Comparison of ENCODE assay signal across 22 cellular contexts in genomic region chr5:176820937-176821336, GRCh38. TPM values are rescaled to one million over a fixed set of nuclear protein-coding genes. Genes with fewer than 3 reads are reported as not detected.
"Had no signal": no experiment of that assay in that cellular context is flagged by ENCODE, and none has a peak within 500 bp of the region (broad histone marks: within the 10 kb centered on the region; RNA-seq: fewer than 3 reads in every experiment).

No MANE protein-coding gene starts in this region.

- H3K9me3 ChIP-seq: colonic mucosa, prostate gland, right atrium auricular region, tibial artery had no signal

- ATAC-seq: activated T-cell treated with anti-CD3 and anti-CD28 coated beads, Interleukin-2, amount 50 U/mL, for 4 hours; left lobe of liver had no signal

- FAIRE-seq: endometrium, frontal cortex, keratinocyte, urothelium cell line had no signal

- H3K4me3 ChIP-seq: colonic mucosa, prostate gland, right atrium auricular region, tibial artery had no signal

- H3K27ac ChIP-seq: colonic mucosa, prostate gland, right atrium auricular region, tibial artery, VCaP had no signal

- H3K27ac Mint-ChIP-seq: activated naive CD4-positive, alpha-beta T cell treated with anti-CD3 and anti-CD28 coated beads for 36 hours; brain; nephron progenitor cell had no signal

- H3K9me3 Mint-ChIP-seq: activated naive CD4-positive, alpha-beta T cell treated with anti-CD3 and anti-CD28 coated beads for 36 hours; activated T-cell treated with anti-CD3 and anti-CD28 coated beads, Interleukin-2, amount 50 U/mL, for 4 hours; central memory CD8-positive, alpha-beta T cell; nephron progenitor cell had no signal

- H3K4me1 ChIP-seq: colonic mucosa, prostate gland had no signal

- H3K4me3 Mint-ChIP-seq: activated naive CD4-positive, alpha-beta T cell treated with anti-CD3 and anti-CD28 coated beads for 36 hours; activated T-cell treated with anti-CD3 and anti-CD28 coated beads, Interleukin-2, amount 50 U/mL, for 4 hours; central memory CD8-positive, alpha-beta T cell; nephron progenitor cell had no signal

- DNase-seq: activated CD4-positive, alpha-beta T cell treated with anti-CD3 and anti-CD28 coated beads, Interleukin-2, amount 50 U/mL, for 1 hour; activated CD4-positive, CD25-positive, alpha-beta regulatory T cell treated with anti-CD3 and anti-CD28 coated beads, Interleukin-2, amount 50 U/mL, for 72 hours; activated CD8-positive, alpha-beta memory T cell treated with anti-CD3 and anti-CD28 coated beads, Interleukin-2, amount 50 U/mL, for 4 hours; activated naive CD4-positive, alpha-beta T cell treated with anti-CD3 and anti-CD28 coated beads for 36 hours; activated T-cell treated with anti-CD3 and anti-CD28 coated beads, Interleukin-2, amount 50 U/mL, for 4 hours; colonic mucosa; midbrain; nephron progenitor cell; stimulated activated CD4-positive, alpha-beta T cell treated with anti-CD3 and anti-CD28 coated beads, Interleukin-2, amount 100 ng/mL, for 24 hours; stimulated activated naive CD4-positive, alpha-beta T cell treated with Interleukin-2 at 50 U/mL for 16 hours; tibial artery had no signal

- H3K36me3 ChIP-seq: colonic mucosa, prostate gland, right atrium auricular region, tibial artery had no signal

RNA-seq across cellular contexts. Expression of gene UNC5A, which starts 10.6 kb away (rescaled TPM):
- total RNA-seq: activated naive CD4-positive, alpha-beta T cell treated with anti-CD3 and anti-CD28 coated beads for 36 hours; activated T-cell treated with anti-CD3 and anti-CD28 coated beads, Interleukin-2, amount 50 U/mL, for 4 hours; colonic mucosa; left lobe of liver; osteoblast; right atrium auricular region had no signal
- polyA plus RNA-seq: keratinocyte had no signal
